Comparison of ENCODE assay signal across 6 cellular contexts in genomic region chr13:95140502-95140901, GRCh38.
"Had no signal": no experiment of that assay in that cellular context is flagged by ENCODE, and none has a peak within 500 bp of the region (broad histone marks: within the 10 kb centered on the region; RNA-seq: fewer than 3 reads in every experiment).

No MANE protein-coding gene starts in this region.

- FAIRE-seq: G401.6, GM12878, GM12892, GM18507 had no signal

- ATAC-seq: GM12878 had no signal

- DNase-seq: GDM1, GF-D8 had no signal

- H3K4me3 ChIP-seq: GM12878 had no signal
